16 cellular contexts compared by ENCODE assay signal in genomic region chr6:105831321-105831720, GRCh38.
"Had no signal": no experiment of that assay in that cellular context is flagged by ENCODE, and none has a peak within 500 bp of the region (broad histone marks: within the 10 kb centered on the region; RNA-seq: fewer than 3 reads in every experiment).

No MANE protein-coding gene starts in this region.

- H3K9me3 ChIP-seq: mucosa of descending colon, tibial nerve, uterus had no signal

- H3K36me3 ChIP-seq: tibial nerve, uterus had no signal

- ATAC-seq: activated CD4-positive, CD25-positive, alpha-beta regulatory T cell treated with anti-CD3 and anti-CD28 coated beads, Interleukin-2, amount 50 U/mL, for 24 hours; left lobe of liver; mucosa of descending colon; naive thymus-derived CD4-positive, alpha-beta T cell had no signal

- DNase-seq: activated naive CD4-positive, alpha-beta T cell treated with anti-CD3 and anti-CD28 coated beads, Interleukin-2, amount 10 ng/mL, durations not matched to agents 7 days and 5 days; activated T-cell treated with anti-CD3 and anti-CD28 coated beads, Interleukin-2, amount 50 U/mL, for 1 hour; hippocampal formation; mucosa of descending colon; naive thymus-derived CD4-positive, alpha-beta T cell; posterior cingulate gyrus; retina; stimulated activated CD4-positive, alpha-beta T cell treated with anti-CD3 and anti-CD28 coated beads, Interleukin-15, amount 100 ng/mL, for 24 hours; stimulated activated CD4-positive, alpha-beta T cell treated with anti-CD3 and anti-CD28 coated beads, Interleukin-4, amount 100 ng/mL, for 1 hour; stimulated activated naive B cell treated with anti-CD40 and anti-IgM and Interleukin-4, amounts not matched to agents 10 μg/mL and 1 μg/mL and 100 μg/mL, for 72 hours; uterus had no signal

- H3K4me3 ChIP-seq: mucosa of descending colon, tibial nerve, uterus had no signal

- FAIRE-seq: astrocyte had no signal

- H3K27ac ChIP-seq: epithelial cell of prostate, uterus had no signal

- H3K4me1 ChIP-seq: uterus had no signal

- H3K27me3 ChIP-seq: tibial nerve, uterus had no signal
